In genomic region chr19:17243340-17243853, GRCh38 we compare ENCODE assay signal across 1 cellular context.
TF ChIP-seq lines count a peak whose summit lies in the region.

No MANE protein-coding gene starts in this region.

TF ChIP-seq in GM12878, 131 proteins besides CTCF, POLR2A, EP300 and RAD21:
- TF ChIP-seq ZNF274 (IDR thresholded peaks at IDR 0.05; ENCODE audit: insufficient read depth, insufficient read length): no peak
- no peak for TF ChIP-seq RBBP5 (conservative IDR thresholded peaks at IDR 0.05)
- TF ChIP-seq, protein P1, sequence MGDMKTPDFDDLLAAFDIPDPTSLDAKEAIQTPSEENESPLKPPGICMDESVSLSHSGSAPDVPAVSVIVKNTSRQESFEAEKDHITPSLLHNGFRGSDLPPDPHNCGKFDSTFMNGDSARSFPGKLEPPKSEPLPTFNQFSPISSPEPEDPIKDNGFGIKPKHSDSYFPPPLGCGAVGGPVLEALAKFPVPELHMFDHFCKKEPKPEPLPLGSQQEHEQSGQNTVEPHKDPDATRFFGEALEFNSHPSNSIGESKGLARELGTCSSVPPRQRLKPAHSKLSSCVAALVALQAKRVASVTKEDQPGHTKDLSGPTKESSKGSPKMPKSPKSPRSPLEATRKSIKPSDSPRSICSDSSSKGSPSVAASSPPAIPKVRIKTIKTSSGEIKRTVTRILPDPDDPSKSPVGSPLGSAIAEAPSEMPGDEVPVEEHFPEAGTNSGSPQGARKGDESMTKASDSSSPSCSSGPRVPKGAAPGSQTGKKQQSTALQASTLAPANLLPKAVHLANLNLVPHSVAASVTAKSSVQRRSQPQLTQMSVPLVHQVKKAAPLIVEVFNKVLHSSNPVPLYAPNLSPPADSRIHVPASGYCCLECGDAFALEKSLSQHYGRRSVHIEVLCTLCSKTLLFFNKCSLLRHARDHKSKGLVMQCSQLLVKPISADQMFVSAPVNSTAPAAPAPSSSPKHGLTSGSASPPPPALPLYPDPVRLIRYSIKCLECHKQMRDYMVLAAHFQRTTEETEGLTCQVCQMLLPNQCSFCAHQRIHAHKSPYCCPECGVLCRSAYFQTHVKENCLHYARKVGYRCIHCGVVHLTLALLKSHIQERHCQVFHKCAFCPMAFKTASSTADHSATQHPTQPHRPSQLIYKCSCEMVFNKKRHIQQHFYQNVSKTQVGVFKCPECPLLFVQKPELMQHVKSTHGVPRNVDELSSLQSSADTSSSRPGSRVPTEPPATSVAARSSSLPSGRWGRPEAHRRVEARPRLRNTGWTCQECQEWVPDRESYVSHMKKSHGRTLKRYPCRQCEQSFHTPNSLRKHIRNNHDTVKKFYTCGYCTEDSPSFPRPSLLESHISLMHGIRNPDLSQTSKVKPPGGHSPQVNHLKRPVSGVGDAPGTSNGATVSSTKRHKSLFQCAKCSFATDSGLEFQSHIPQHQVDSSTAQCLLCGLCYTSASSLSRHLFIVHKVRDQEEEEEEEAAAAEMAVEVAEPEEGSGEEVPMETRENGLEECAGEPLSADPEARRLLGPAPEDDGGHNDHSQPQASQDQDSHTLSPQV (IDR thresholded peaks at IDR 0.05): no peak
- no peak for TF ChIP-seq GATAD2B (conservative IDR thresholded peaks at IDR 0.05; ENCODE audit: low read depth)
- TF ChIP-seq, protein P2, sequence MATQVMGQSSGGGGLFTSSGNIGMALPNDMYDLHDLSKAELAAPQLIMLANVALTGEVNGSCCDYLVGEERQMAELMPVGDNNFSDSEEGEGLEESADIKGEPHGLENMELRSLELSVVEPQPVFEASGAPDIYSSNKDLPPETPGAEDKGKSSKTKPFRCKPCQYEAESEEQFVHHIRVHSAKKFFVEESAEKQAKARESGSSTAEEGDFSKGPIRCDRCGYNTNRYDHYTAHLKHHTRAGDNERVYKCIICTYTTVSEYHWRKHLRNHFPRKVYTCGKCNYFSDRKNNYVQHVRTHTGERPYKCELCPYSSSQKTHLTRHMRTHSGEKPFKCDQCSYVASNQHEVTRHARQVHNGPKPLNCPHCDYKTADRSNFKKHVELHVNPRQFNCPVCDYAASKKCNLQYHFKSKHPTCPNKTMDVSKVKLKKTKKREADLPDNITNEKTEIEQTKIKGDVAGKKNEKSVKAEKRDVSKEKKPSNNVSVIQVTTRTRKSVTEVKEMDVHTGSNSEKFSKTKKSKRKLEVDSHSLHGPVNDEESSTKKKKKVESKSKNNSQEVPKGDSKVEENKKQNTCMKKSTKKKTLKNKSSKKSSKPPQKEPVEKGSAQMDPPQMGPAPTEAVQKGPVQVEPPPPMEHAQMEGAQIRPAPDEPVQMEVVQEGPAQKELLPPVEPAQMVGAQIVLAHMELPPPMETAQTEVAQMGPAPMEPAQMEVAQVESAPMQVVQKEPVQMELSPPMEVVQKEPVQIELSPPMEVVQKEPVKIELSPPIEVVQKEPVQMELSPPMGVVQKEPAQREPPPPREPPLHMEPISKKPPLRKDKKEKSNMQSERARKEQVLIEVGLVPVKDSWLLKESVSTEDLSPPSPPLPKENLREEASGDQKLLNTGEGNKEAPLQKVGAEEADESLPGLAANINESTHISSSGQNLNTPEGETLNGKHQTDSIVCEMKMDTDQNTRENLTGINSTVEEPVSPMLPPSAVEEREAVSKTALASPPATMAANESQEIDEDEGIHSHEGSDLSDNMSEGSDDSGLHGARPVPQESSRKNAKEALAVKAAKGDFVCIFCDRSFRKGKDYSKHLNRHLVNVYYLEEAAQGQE (IDR thresholded peaks at IDR 0.05; ENCODE audit: low read depth, low read length): no peak
